In genomic region chr6:36286858-36287257, GRCh38 we compare ENCODE assay signal across 36 cellular contexts. TPM values are rescaled to one million over a fixed set of nuclear protein-coding genes. Genes with fewer than 3 reads are reported as not detected.
"Had no signal": no experiment of that assay in that cellular context is flagged by ENCODE, and none has a peak within 500 bp of the region (broad histone marks: within the 10 kb centered on the region; RNA-seq: fewer than 3 reads in every experiment).

No MANE protein-coding gene starts in this region.

- DNase-seq: activated B cell treated with CpG ODN at 0.5 μM for 24 hours; activated CD4-positive, alpha-beta memory T cell treated with anti-CD3 and anti-CD28 coated beads for 36 hours; activated CD4-positive, alpha-beta T cell treated with anti-CD3 and anti-CD28 coated beads for 4 hours; activated CD4-positive, alpha-beta T cell treated with anti-CD3 and anti-CD28 coated beads, Interleukin-2, amount 50 U/mL, for 1 hour; activated CD4-positive, alpha-beta T cell treated with anti-CD3 and anti-CD28 coated beads, Interleukin-2, amount 50 U/mL, for 4 hours; activated CD4-positive, CD25-positive, alpha-beta regulatory T cell treated with anti-CD3 and anti-CD28 coated beads, Interleukin-2, amount 50 U/mL, for 72 hours; activated CD8-positive, alpha-beta memory T cell treated with anti-CD3 and anti-CD28 coated beads, Interleukin-2, amount 50 U/mL, for 4 hours; activated CD8-positive, alpha-beta T cell treated with anti-CD3 and anti-CD28 coated beads for 36 hours; activated effector memory CD4-positive, alpha-beta T cell treated with anti-CD3 and anti-CD28 coated beads, Interleukin-2, amount 50 U/mL, for 16 hours; activated gamma-delta T cell treated with Interleukin-2 at 50 U/mL for 16 hours; activated naive CD4-positive, alpha-beta T cell; activated naive CD4-positive, alpha-beta T cell treated with anti-CD3 and anti-CD28 coated beads for 36 hours; activated naive CD4-positive, alpha-beta T cell treated with anti-CD3 and anti-CD28 coated beads, Interleukin-2, amount 50 U/mL, for 16 hours; activated naive CD8-positive, alpha-beta T cell treated with anti-CD3 and anti-CD28 coated beads for 36 hours; activated T-cell treated with anti-CD3 and anti-CD28 coated beads for 4 hours; activated T-cell treated with anti-CD3 and anti-CD28 coated beads, Interleukin-2, amount 50 U/mL, for 1 hour; activated T-cell treated with anti-CD3 and anti-CD28 coated beads, Interleukin-2, amount 50 U/mL, for 4 hours; activated T-cell treated with anti-CD3 and anti-CD28 coated beads, Interleukin-2, amount 50 U/mL, for 72 hours; adrenal gland; amniotic stem cell; aorta; body of pancreas; T-helper 17 cell had no signal

- H3K4me1 ChIP-seq: body of pancreas, breast epithelium had no signal

- H3K36me3 ChIP-seq: adrenal gland, brain microvascular endothelial cell, breast epithelium had no signal

- H3K27ac ChIP-seq: adrenal gland, body of pancreas, brain microvascular endothelial cell, breast epithelium, VCaP had no signal

- H3K9me3 ChIP-seq: adrenal gland, body of pancreas, breast epithelium had no signal

- H3K4me3 ChIP-seq: adrenal gland, body of pancreas, breast epithelium had no signal

- ATAC-seq: activated CD8-positive, alpha-beta T cell treated with anti-CD3 and anti-CD28 coated beads for 36 hours; activated naive CD4-positive, alpha-beta T cell treated with anti-CD3 and anti-CD28 coated beads, Interleukin-2, amount 50 U/mL, for 72 hours; activated T-cell treated with anti-CD3 and anti-CD28 coated beads, Interleukin-2, amount 50 U/mL, for 4 hours; activated T-cell treated with anti-CD3 and anti-CD28 coated beads, Interleukin-2, amount 50 U/mL, for 72 hours; activated T-helper 17 cell treated with anti-CD3 and anti-CD28 coated beads, Interleukin-2, amount 50 U/mL, for 72 hours; body of pancreas had no signal

- H3K27me3 ChIP-seq: adrenal gland had no signal

RNA-seq across cellular contexts. Expression of gene PNPLA1, which starts 17.0 kb away (rescaled TPM):
- total RNA-seq: activated B cell treated with CpG ODN at 0.5 μM for 24 hours; activated CD4-positive, alpha-beta memory T cell treated with anti-CD3 and anti-CD28 coated beads for 36 hours; activated CD4-positive, alpha-beta T cell treated with anti-CD3 and anti-CD28 coated beads, Interleukin-2, amount 10 ng/mL, durations not matched to agents 24 days and 14 days; activated CD8-positive, alpha-beta memory T cell treated with anti-CD3 and anti-CD28 coated beads for 36 hours; activated CD8-positive, alpha-beta T cell treated with anti-CD3 and anti-CD28 coated beads for 36 hours; activated naive CD4-positive, alpha-beta T cell treated with anti-CD3 and anti-CD28 coated beads for 36 hours; activated naive CD4-positive, alpha-beta T cell treated with anti-CD3 and anti-CD28 coated beads, Interleukin-2, amount 50 U/mL, for 72 hours; activated naive CD8-positive, alpha-beta T cell treated with anti-CD3 and anti-CD28 coated beads for 36 hours; activated T-cell treated with anti-CD3 and anti-CD28 coated beads, Interleukin-2, amount 50 U/mL, for 72 hours; activated T-helper 1 cell treated with anti-CD3 and anti-CD28 coated beads, Interleukin-12 subunit alpha, Interleukin-12 subunit beta, Interleukin-2, Interleukin-4 antibody, amounts not matched to agents 30 ng/mL and 10 ng/mL and 1 ng/mL, durations not matched to agents 14 hours and 24 hours and 36 hours; activated T-helper 17 cell treated with anti-CD3 and anti-CD28 coated beads, Interleukin-2, amount 50 U/mL, for 72 hours; astrocyte; body of pancreas; breast epithelium; cardiac septum; cerebellum; T-helper 1 cell treated with Interleukin-12 subunit alpha and Interleukin-12 subunit beta and Interleukin-4 antibody, amounts not matched to agents 30 ng/mL and 1 ng/mL, for 36 hours; T-helper 2 cell treated with Interferon-gamma antibody and Interleukin-4, amounts not matched to agents 100 ng/mL and 5 ng/mL, for 36 hours had no signal

RNA-seq across cellular contexts. Expression of gene BNIP5, which starts 49.8 kb away (rescaled TPM):
- total RNA-seq: activated CD4-positive, alpha-beta memory T cell treated with anti-CD3 and anti-CD28 coated beads for 36 hours; activated CD4-positive, alpha-beta T cell treated with anti-CD3 and anti-CD28 coated beads, Interleukin-2, amount 10 ng/mL, durations not matched to agents 24 days and 14 days; activated CD8-positive, alpha-beta memory T cell treated with anti-CD3 and anti-CD28 coated beads for 36 hours; activated CD8-positive, alpha-beta T cell treated with anti-CD3 and anti-CD28 coated beads for 36 hours; activated naive CD4-positive, alpha-beta T cell treated with anti-CD3 and anti-CD28 coated beads for 36 hours; activated naive CD4-positive, alpha-beta T cell treated with anti-CD3 and anti-CD28 coated beads, Interleukin-2, amount 50 U/mL, for 72 hours; activated naive CD8-positive, alpha-beta T cell treated with anti-CD3 and anti-CD28 coated beads for 36 hours; activated T-cell treated with anti-CD3 and anti-CD28 coated beads, Interleukin-2, amount 50 U/mL, for 4 hours; activated T-cell treated with anti-CD3 and anti-CD28 coated beads, Interleukin-2, amount 50 U/mL, for 72 hours; activated T-helper 1 cell treated with anti-CD3 and anti-CD28 coated beads, Interleukin-12 subunit alpha, Interleukin-12 subunit beta, Interleukin-2, Interleukin-4 antibody, amounts not matched to agents 30 ng/mL and 10 ng/mL and 1 ng/mL, durations not matched to agents 14 hours and 24 hours and 36 hours; activated T-helper 17 cell treated with anti-CD3 and anti-CD28 coated beads, Interleukin-2, amount 50 U/mL, for 72 hours; adrenal gland; aorta; astrocyte; cardiac septum; cerebellum; T-helper 1 cell treated with Interleukin-12 subunit alpha and Interleukin-12 subunit beta and Interleukin-4 antibody, amounts not matched to agents 30 ng/mL and 1 ng/mL, for 36 hours; T-helper 17 cell; T-helper 2 cell treated with Interferon-gamma antibody and Interleukin-4, amounts not matched to agents 100 ng/mL and 5 ng/mL, for 36 hours had no signal
